In the genomic region with DNA sequence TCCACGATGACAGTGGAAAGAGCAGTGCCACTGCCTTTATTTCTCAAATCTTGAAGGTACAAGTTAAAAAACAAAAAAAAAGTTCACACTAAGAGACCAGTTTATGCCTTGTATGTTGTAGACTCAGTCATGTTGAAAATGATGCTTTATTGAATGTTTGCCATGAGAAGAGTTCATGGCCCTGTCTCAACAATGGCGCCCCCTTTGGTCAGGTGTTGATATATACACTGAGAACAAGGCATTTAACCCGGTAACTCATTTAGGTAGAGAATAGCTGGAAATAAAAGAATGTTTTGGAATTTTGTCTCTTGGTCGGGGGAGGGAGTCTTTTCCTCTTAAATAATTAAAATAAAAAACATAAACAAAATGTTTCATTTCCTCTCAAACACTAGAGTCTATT, we compare ENCODE assay signal across 13 cellular contexts.
DNase-seq lines count a peak whose midpoint lies in the region; ATAC-seq, FAIRE-seq and TF ChIP-seq lines count a peak whose summit lies in the region.
"Had no signal": no experiment of that assay in that cellular context is flagged by ENCODE, and none has a peak within 500 bp of the region (broad histone marks: within the 10 kb centered on the region; RNA-seq: fewer than 3 reads in every experiment).

No MANE protein-coding gene starts in this region.

- H4K20me1 ChIP-seq in DOHH2 (ENCODE audit: control insufficient read depth, insufficient read depth, low read depth, low read length), result no peaks in the 10 kb centered on the region
- no peaks in the 10 kb centered on the region for H4K20me1 ChIP-seq in OCI-LY7 (ENCODE audit: insufficient read depth, low read length)

- no peak for DNase-seq in A549 (ENCODE audit: low read depth in 1 of 2, low spot score in 1 of 2)
- peak; percentile 8 for DNase-seq in OCI-LY7 (ENCODE audit: low spot score)
- no peak for DNase-seq in fibroblast of pulmonary artery (ENCODE audit: low read depth)
- no peak for DNase-seq in RKO (ENCODE audit: low spot score)
- DNase-seq in OCI-M2 (lab: John Stamatoyannopoulos, UW; ENCODE audit: unreplicated experiment), result no peak
- DNase-seq: effector CD8-positive, alpha-beta T cell; naive B cell; NCI-H146 had no signal

- H3K36me3 ChIP-seq in DOHH2 (ENCODE audit: control insufficient read depth, low read length) (no peaks in the 10 kb centered on the region), OCI-LY7 (ENCODE audit: insufficient read depth, low read length) (no peaks in the 10 kb centered on the region)

- ATAC-seq in A549 (no peak), HG03045 (IDR thresholded peaks at IDR 0.05; ENCODE audit: unreplicated experiment) (no peak), GM18873 (IDR thresholded peaks at IDR 0.05; ENCODE audit: low FRiP score, unreplicated experiment) (no peak)
- ATAC-seq: activated CD4-positive, CD25-positive, alpha-beta regulatory T cell treated with anti-CD3 and anti-CD28 coated beads, Interleukin-2, amount 50 U/mL, for 24 hours had no signal

- H3K27me3 ChIP-seq in DOHH2 (ENCODE audit: control insufficient read depth, low read length), result no peaks in the 10 kb centered on the region

- H3K4me1 ChIP-seq in A549 (peaks cover 27% of the 10 kb centered on the region), DOHH2 (ENCODE audit: control insufficient read depth, low read length) (no peaks in the 10 kb centered on the region), OCI-LY7 (ENCODE audit: insufficient read depth, low read length, poor library complexity, severe bottlenecking) (no peaks in the 10 kb centered on the region)

- H3K4me2 ChIP-seq in A549 (no peak overlapping the region), DOHH2 (ENCODE audit: low read length) (no peak overlapping the region), OCI-LY7 (ENCODE audit: low read length) (no peak overlapping the region)

- H3K9me2 ChIP-seq in DOHH2 (replicated peaks; ENCODE audit: control insufficient read depth, low read length), result no peaks in the 10 kb centered on the region
- H3K9me2 ChIP-seq in OCI-LY7 (ENCODE audit: insufficient read depth, low read length), result no peaks in the 10 kb centered on the region

- no peak for TF ChIP-seq POLR2A in A549 (IDR thresholded peaks at IDR 0.05; ENCODE audit: low read length)

- TF ChIP-seq EP300 in A549 (IDR thresholded peaks at IDR 0.05), result no peak

- TF ChIP-seq RAD21 in A549 (conservative IDR thresholded peaks at IDR 0.05 in 1 of 2, IDR thresholded peaks at IDR 0.05 in 1 of 2), result no peak

- no TSS peak for BruUV-seq in OCI-LY7 (replicated peaks; lab: Mats Ljungman, UMichigan)

- POLR2A ChIA-PET in A549 (lab: Yijun Ruan, JAX) (no interaction called here), OCI-LY7 (lab: Charles Lee) (no interaction called here)

- H3K4me3 ChIP-seq in A549 (no peak overlapping the region), DOHH2 (ENCODE audit: low read length) (no peak overlapping the region), OCI-LY7 (ENCODE audit: low read depth, low read length, poor library complexity, severe bottlenecking) (no peak overlapping the region), fibroblast of pulmonary artery (replicated peaks; ENCODE audit: low read depth, low read length) (no peak overlapping the region)

- TF ChIP-seq CTCF in A549 (IDR thresholded peaks at IDR 0.05) (0 out of 3 replicates have a peak, but pooled peaks have one; percentile 9), DOHH2 (IDR thresholded peaks at IDR 0.05; ENCODE audit: low read depth, low read length, poor library complexity, severe bottlenecking) (peak; percentile 33), OCI-LY7 (conservative IDR thresholded peaks at IDR 0.05; ENCODE audit: low read length) (peak; percentile 67), fibroblast of pulmonary artery (IDR thresholded peaks at IDR 0.05; ENCODE audit: low read length, missing control alignments) (peak; percentile 26)

- H3F3A ChIP-seq in DOHH2 (ENCODE audit: control insufficient read depth, insufficient read depth), result no peaks in the 10 kb centered on the region

- intact Hi-C loops in OCI-LY7 (cut with micrococcal nuclease; ENCODE audit: unreplicated experiment), result no loop called here

- CTCF ChIA-PET in A549 (lab: Yijun Ruan, JAX) (interaction anchor here (0.6 to 2.7 kb wide), 3 partner anchors 21 to 207 kb away, joined by 3 to 7 read pairs (median 4); no protein-coding TSS in a partner anchor), OCI-LY7 (lab: Charles Lee; ENCODE audit: unreplicated experiment) (no interaction called here)

- H3K27ac ChIP-seq in A549 (peak overlapping the region in 1 of 2 experiments; percentile 70; a peak in 2 of 6 replicates), DOHH2 (ENCODE audit: low read depth, low read length) (no peak overlapping the region), OCI-LY7 (ENCODE audit: low read depth, low read length, poor library complexity, severe bottlenecking) (no peak overlapping the region)
- H3K27ac ChIP-seq: RWPE1 had no signal

- FAIRE-seq in A549 (lab: Jason Lieb, UNC), result no peak

- WGBS in A549 (ENCODE audit: missing lambda C conversion rate), result 62% methylated on average over 4 of the region's 4 CpGs

- no peak overlapping the region for H2AFZ ChIP-seq in OCI-LY7 (ENCODE audit: low read length)

- H3K79me2 ChIP-seq in DOHH2 (ENCODE audit: control insufficient read depth, low read length) (no peaks in the 10 kb centered on the region), OCI-LY7 (ENCODE audit: insufficient read depth, low read depth, low read length) (no peaks in the 10 kb centered on the region)

- H3K9me3 ChIP-seq in A549, result no peaks in the 10 kb centered on the region
- no peaks in the 10 kb centered on the region for H3K9me3 ChIP-seq in DOHH2 (ENCODE audit: control insufficient read depth, insufficient read depth, low read length)
- no peaks in the 10 kb centered on the region for H3K9me3 ChIP-seq in OCI-LY7 (ENCODE audit: low read length)

TF ChIP-seq in A549, 52 proteins besides CTCF, POLR2A, EP300 and RAD21:
- TF ChIP-seq FOSL2 (IDR thresholded peaks at IDR 0.05) (no peak), FOSL2 (CRISPR knock-in tag; IDR thresholded peaks at IDR 0.05) (no peak), HOXB5 (CRISPR knock-in tag; IDR thresholded peaks at IDR 0.05) (no peak)
- TF ChIP-seq, protein P1, sequence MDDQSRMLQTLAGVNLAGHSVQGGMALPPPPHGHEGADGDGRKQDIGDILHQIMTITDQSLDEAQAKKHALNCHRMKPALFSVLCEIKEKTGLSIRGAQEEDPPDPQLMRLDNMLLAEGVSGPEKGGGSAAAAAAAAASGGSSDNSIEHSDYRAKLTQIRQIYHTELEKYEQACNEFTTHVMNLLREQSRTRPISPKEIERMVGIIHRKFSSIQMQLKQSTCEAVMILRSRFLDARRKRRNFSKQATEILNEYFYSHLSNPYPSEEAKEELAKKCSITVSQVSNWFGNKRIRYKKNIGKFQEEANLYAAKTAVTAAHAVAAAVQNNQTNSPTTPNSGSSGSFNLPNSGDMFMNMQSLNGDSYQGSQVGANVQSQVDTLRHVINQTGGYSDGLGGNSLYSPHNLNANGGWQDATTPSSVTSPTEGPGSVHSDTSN (IDR thresholded peaks at IDR 0.05), result no peak

Comparison
In these comparisons a context has a peak if more than half of its experiments do, and no peak if none do; other contexts are left out.
1. CTCF ChIP-seq: peak in every context shown above with its lines; median percentile 67 in OCI-LY7; 33 in DOHH2; 26 in fibroblast of pulmonary artery; 9 in A549.